In the genomic region with DNA sequence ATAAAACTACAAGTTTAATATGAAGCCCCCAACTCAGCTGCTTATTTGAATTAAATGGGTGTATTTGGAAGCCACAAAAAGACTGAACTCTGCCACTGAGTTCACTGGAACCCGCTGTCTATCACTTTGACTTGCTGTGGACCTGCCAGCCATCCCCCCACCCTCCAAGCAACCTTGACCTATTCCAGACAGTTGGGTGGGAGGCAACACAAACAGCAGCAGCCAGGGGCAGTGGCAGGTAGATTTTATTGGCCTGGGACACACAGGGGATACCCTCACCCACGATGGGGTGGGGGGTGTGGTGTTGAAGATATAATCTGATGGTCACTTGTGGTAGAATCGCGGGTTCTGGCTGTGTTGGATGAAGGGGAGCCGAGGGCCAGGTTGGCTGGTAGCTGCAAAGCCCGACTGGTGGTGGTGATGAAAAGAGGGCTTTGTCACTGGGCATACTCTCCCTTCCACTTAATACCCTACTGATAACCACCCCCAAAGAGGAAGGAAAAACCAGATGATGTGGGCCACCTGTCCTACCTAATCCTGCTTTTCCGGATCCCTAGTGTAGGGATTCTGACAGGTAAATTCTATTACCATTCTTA, we compare ENCODE assay signal across 12 cellular contexts. TPM values are rescaled to one million over a fixed set of nuclear protein-coding genes. Genes with fewer than 3 reads are reported as not detected.
DNase-seq lines count a peak whose midpoint lies in the region; ATAC-seq and TF ChIP-seq lines count a peak whose summit lies in the region.
"Had no signal": no experiment of that assay in that cellular context is flagged by ENCODE, and none has a peak within 500 bp of the region (broad histone marks: within the 10 kb centered on the region; RNA-seq: fewer than 3 reads in every experiment).

No MANE protein-coding gene starts in this region.

- DNase-seq in CD4-positive, CD25-positive, alpha-beta regulatory T cell: no peak
- DNase-seq in activated CD4-positive, alpha-beta memory T cell treated with anti-CD3 and anti-CD28 coated beads, Interleukin-2, amount 10 ng/mL, durations not matched to agents 7 days and 5 days: no peak
- DNase-seq in memory B cell (ENCODE audit: low spot score in 2 of 2) (no peak), mesothelial cell of epicardium (ENCODE audit: low spot score in 2 of 2, unreplicated experiment in 2 of 2) (no peak), hippocampal formation (lab: John Stamatoyannopoulos, UW) (no peak), spleen (no peak)
- DNase-seq in activated effector memory CD4-positive, alpha-beta T cell treated with anti-CD3 and anti-CD28 coated beads, Interleukin-2, amount 50 U/mL, for 16 hours: no peak
- DNase-seq: DMS79, heart left ventricle, NCI-H526 had no signal

- TF ChIP-seq POLR2A in GM18505 (IDR thresholded peaks at IDR 0.05; ENCODE audit: borderline replicate concordance, extremely low read depth, insufficient read depth, insufficient read length) (peak; percentile 38), spleen (IDR thresholded peaks at IDR 0.05) (no peak)

- H3K36me3 ChIP-seq in CD4-positive, CD25-positive, alpha-beta regulatory T cell (ENCODE audit: control insufficient read depth, insufficient read depth, low read length): peaks cover 50% of the 10 kb centered on the region
- H3K36me3 ChIP-seq in spleen: peaks cover 0 to 69% (median 54%) of the 10 kb centered on the region in 6 donors

- H3K27ac ChIP-seq in CD4-positive, CD25-positive, alpha-beta regulatory T cell (ENCODE audit: insufficient read depth, low read length, poor library complexity, severe bottlenecking): peak overlapping the region; percentile 88
- H3K27ac ChIP-seq in spleen: peak overlapping the region in 2 of 8 donors; percentile 93 to 99
- H3K27ac ChIP-seq: prostate gland had no signal

- H3K9me3 ChIP-seq in CD4-positive, CD25-positive, alpha-beta regulatory T cell (ENCODE audit: control insufficient read depth in 2 of 2, low read length in 2 of 2): no peaks in the 10 kb centered on the region
- H3K9me3 ChIP-seq in spleen: no peaks in the 10 kb centered on the region
- H3K9me3 ChIP-seq: heart left ventricle, prostate gland had no signal

- H3K9me3 Mint-ChIP-seq in CD4-positive, CD25-positive, alpha-beta regulatory T cell: peaks cover 0 to 2% (median 0%) of the 10 kb centered on the region in 7 donors
- no peaks in the 10 kb centered on the region for H3K9me3 Mint-ChIP-seq in activated CD4-positive, alpha-beta memory T cell treated with anti-CD3 and anti-CD28 coated beads, Interleukin-2, amount 10 ng/mL, durations not matched to agents 7 days and 5 days
- H3K9me3 Mint-ChIP-seq in memory B cell (no peaks in the 10 kb centered on the region), mesothelial cell of epicardium (no peaks in the 10 kb centered on the region)

- peak overlapping the region; percentile 6 to 99 (median 86) for H3K4me3 Mint-ChIP-seq in CD4-positive, CD25-positive, alpha-beta regulatory T cell
- no peak overlapping the region for H3K4me3 Mint-ChIP-seq in activated CD4-positive, alpha-beta memory T cell treated with anti-CD3 and anti-CD28 coated beads, Interleukin-2, amount 10 ng/mL, durations not matched to agents 7 days and 5 days
- H3K4me3 Mint-ChIP-seq in memory B cell (no peak overlapping the region), mesothelial cell of epicardium (no peak overlapping the region)

- peaks cover 67% of the 10 kb centered on the region for H3K4me1 ChIP-seq in CD4-positive, CD25-positive, alpha-beta regulatory T cell (ENCODE audit: control insufficient read depth, insufficient read depth, low read length, poor library complexity, severe bottlenecking)
- H3K4me1 ChIP-seq in spleen: peaks cover 40 to 87% (median 70%) of the 10 kb centered on the region in 6 donors

- CTCF ChIA-PET in activated CD4-positive, alpha-beta memory T cell treated with anti-CD3 and anti-CD28 coated beads, Interleukin-2, amount 10 ng/mL, durations not matched to agents 7 days and 5 days (lab: Charles Lee): interaction anchor here (0.7 to 6.0 kb wide), 5 partner anchors 9 to 24 kb away, joined by 3 to 39 read pairs (median 3); partner anchors contain the start of genes ACAP1 and NEURL4

- H3K27me3 Mint-ChIP-seq in CD4-positive, CD25-positive, alpha-beta regulatory T cell: no peaks in the 10 kb centered on the region
- no peaks in the 10 kb centered on the region for H3K27me3 Mint-ChIP-seq in activated CD4-positive, alpha-beta memory T cell treated with anti-CD3 and anti-CD28 coated beads, Interleukin-2, amount 10 ng/mL, durations not matched to agents 7 days and 5 days
- H3K27me3 Mint-ChIP-seq in memory B cell (no peaks in the 10 kb centered on the region), mesothelial cell of epicardium (ENCODE audit: low read depth) (no peaks in the 10 kb centered on the region)

- intact Hi-C loops in spleen (cut with DNase I; ENCODE audit: low total_unique reads): no loop called here

- H3K4me3 ChIP-seq in CD4-positive, CD25-positive, alpha-beta regulatory T cell (ENCODE audit: low read depth, low read length): no peak overlapping the region
- no peak overlapping the region for H3K4me3 ChIP-seq in spleen
- H3K4me3 ChIP-seq: prostate gland had no signal

- no peaks in the 10 kb centered on the region for H3K27me3 ChIP-seq in CD4-positive, CD25-positive, alpha-beta regulatory T cell (ENCODE audit: control insufficient read depth, insufficient read depth, low read length)
- H3K27me3 ChIP-seq in spleen (replicated peaks in 1 of 7): no peaks in the 10 kb centered on the region
- H3K27me3 ChIP-seq: heart left ventricle had no signal

- H3K36me3 Mint-ChIP-seq in CD4-positive, CD25-positive, alpha-beta regulatory T cell: peaks cover 39% of the 10 kb centered on the region
- H3K36me3 Mint-ChIP-seq in activated CD4-positive, alpha-beta memory T cell treated with anti-CD3 and anti-CD28 coated beads, Interleukin-2, amount 10 ng/mL, durations not matched to agents 7 days and 5 days (ENCODE audit: low read depth): peaks cover 64% of the 10 kb centered on the region
- peaks cover 38% of the 10 kb centered on the region for H3K36me3 Mint-ChIP-seq in memory B cell
- peaks cover 31% of the 10 kb centered on the region for H3K36me3 Mint-ChIP-seq in mesothelial cell of epicardium

- H3K27ac Mint-ChIP-seq in CD4-positive, CD25-positive, alpha-beta regulatory T cell: peak overlapping the region; percentile 76 to 93 (median 82)
- H3K27ac Mint-ChIP-seq in activated CD4-positive, alpha-beta memory T cell treated with anti-CD3 and anti-CD28 coated beads, Interleukin-2, amount 10 ng/mL, durations not matched to agents 7 days and 5 days: peak overlapping the region; percentile 79
- H3K27ac Mint-ChIP-seq in memory B cell (peak overlapping the region; percentile 98), mesothelial cell of epicardium (no peak overlapping the region)

- ATAC-seq in CD4-positive, CD25-positive, alpha-beta regulatory T cell (ENCODE audit: low read depth in 2 of 2): no peak
- ATAC-seq in GM18505 (IDR thresholded peaks at IDR 0.05; ENCODE audit: unreplicated experiment): no peak
- ATAC-seq in memory B cell (ENCODE audit: low read depth): no peak
- ATAC-seq: heart left ventricle had no signal

- 61 to 89% (median 80%) methylated on average over 7 of the region's 7 CpGs for WGBS in spleen, 5 donors

- POLR2A ChIA-PET in activated CD4-positive, alpha-beta memory T cell treated with anti-CD3 and anti-CD28 coated beads, Interleukin-2, amount 10 ng/mL, durations not matched to agents 7 days and 5 days (lab: Charles Lee): interaction anchor here (1.2 to 11.2 kb wide), 8 partner anchors 17 to 374 kb away, joined by 4 to 109 read pairs (median 18); partner anchors contain the start of genes ACAP1, GABARAP, KCTD11 and NEURL4

- peaks cover 6 to 71% (median 33%) of the 10 kb centered on the region in 4 donors for H3K4me1 Mint-ChIP-seq in CD4-positive, CD25-positive, alpha-beta regulatory T cell
- peaks cover 70% of the 10 kb centered on the region for H3K4me1 Mint-ChIP-seq in activated CD4-positive, alpha-beta memory T cell treated with anti-CD3 and anti-CD28 coated beads, Interleukin-2, amount 10 ng/mL, durations not matched to agents 7 days and 5 days
- H3K4me1 Mint-ChIP-seq in memory B cell: peaks cover 47% of the 10 kb centered on the region
- peaks cover 32% of the 10 kb centered on the region for H3K4me1 Mint-ChIP-seq in mesothelial cell of epicardium

- no peak for TF ChIP-seq CTCF in mesothelial cell of epicardium (IDR thresholded peaks at IDR 0.05; ENCODE audit: unreplicated experiment)
- TF ChIP-seq CTCF in spleen (IDR thresholded peaks at IDR 0.05 in 8 of 11, conservative IDR thresholded peaks at IDR 0.05 in 3 of 11): no peak

RNA-seq across cellular contexts. Expression of gene GPS2, which starts 2.6 kb away (rescaled TPM):
- total RNA-seq in CD4-positive, CD25-positive, alpha-beta regulatory T cell: 129 TPM
- 100 to 1,000 TPM in 2 of 4 donors, 10 to 100 TPM in 2; 79.3 to 107 (median 96.5) TPM for polyA plus RNA-seq in CD4-positive, CD25-positive, alpha-beta regulatory T cell
- 10 to 100 TPM; 69.8 to 74.7 TPM for total RNA-seq in activated CD4-positive, alpha-beta memory T cell treated with anti-CD3 and anti-CD28 coated beads, Interleukin-2, amount 10 ng/mL, durations not matched to agents 7 days and 5 days
- total RNA-seq in mesothelial cell of epicardium (42.1 to 52.4 TPM (median 46.2 TPM) in 3 replicates), spleen (100 to 1,000 TPM in 2 of 7 donors, 10 to 100 TPM in 5; 54.1 to 123 (median 65.4) TPM)
- polyA plus RNA-seq in spleen: 10 to 100 TPM; 56.6 to 73.2 (median 70.9) TPM

RNA-seq across cellular contexts. Expression of gene EIF5A, which starts 5.1 kb away (rescaled TPM):
- total RNA-seq in CD4-positive, CD25-positive, alpha-beta regulatory T cell: 485 TPM
- polyA plus RNA-seq in CD4-positive, CD25-positive, alpha-beta regulatory T cell: 100 to 1,000 TPM; 210 to 631 (median 398) TPM
- total RNA-seq in activated CD4-positive, alpha-beta memory T cell treated with anti-CD3 and anti-CD28 coated beads, Interleukin-2, amount 10 ng/mL, durations not matched to agents 7 days and 5 days: 100 to 1,000 TPM; 419 to 420 TPM
- total RNA-seq in mesothelial cell of epicardium (265 to 278 TPM (median 273 TPM) in 3 replicates), spleen (100 to 1,000 TPM; 117 to 326 (median 244) TPM)
- 100 to 1,000 TPM; 310 to 426 (median 376) TPM for polyA plus RNA-seq in spleen

RNA-seq across cellular contexts. Expression of gene NEURL4, which starts 16.6 kb away (rescaled TPM):
- 39.5 TPM for total RNA-seq in CD4-positive, CD25-positive, alpha-beta regulatory T cell
- 1 to 10 TPM in 2 of 4 donors, under 1 TPM in 2; 0.27 to 1.2 (median 0.83) TPM for polyA plus RNA-seq in CD4-positive, CD25-positive, alpha-beta regulatory T cell
- total RNA-seq in activated CD4-positive, alpha-beta memory T cell treated with anti-CD3 and anti-CD28 coated beads, Interleukin-2, amount 10 ng/mL, durations not matched to agents 7 days and 5 days: 10 to 100 TPM; 28.4 to 31.2 TPM
- total RNA-seq in mesothelial cell of epicardium (52.8 to 56.7 TPM (median 55.1 TPM) in 3 replicates), spleen (10 to 100 TPM; 16.5 to 53.9 (median 44.3) TPM)
- 10 to 100 TPM; 17.6 to 48.6 (median 36.3) TPM for polyA plus RNA-seq in spleen

RNA-seq across cellular contexts. Expression of gene YBX2, which starts 18.1 kb away (rescaled TPM):
- not detected for total RNA-seq in CD4-positive, CD25-positive, alpha-beta regulatory T cell
- polyA plus RNA-seq in CD4-positive, CD25-positive, alpha-beta regulatory T cell: not detected
- 1 to 10 TPM; 1.5 to 1.6 TPM for total RNA-seq in activated CD4-positive, alpha-beta memory T cell treated with anti-CD3 and anti-CD28 coated beads, Interleukin-2, amount 10 ng/mL, durations not matched to agents 7 days and 5 days
- 1.9 to 3.3 TPM (median 2.2 TPM) in 3 replicates for total RNA-seq in mesothelial cell of epicardium
- under 1 TPM in 3 of 7 donors, not detected in 4; 0.11 to 0.40 (median 0.19) TPM for total RNA-seq in spleen
- under 1 TPM; 0.09 to 0.22 (median 0.12) TPM for polyA plus RNA-seq in spleen

RNA-seq across cellular contexts. Expression of gene ACAP1, which starts 23.8 kb away (rescaled TPM):
- 723 TPM for total RNA-seq in CD4-positive, CD25-positive, alpha-beta regulatory T cell
- 100 to 1,000 TPM; 194 to 259 (median 213) TPM for polyA plus RNA-seq in CD4-positive, CD25-positive, alpha-beta regulatory T cell
- 100 to 1,000 TPM; 682 to 709 TPM for total RNA-seq in activated CD4-positive, alpha-beta memory T cell treated with anti-CD3 and anti-CD28 coated beads, Interleukin-2, amount 10 ng/mL, durations not matched to agents 7 days and 5 days
- 8.9 to 10.9 TPM (median 9.1 TPM) in 3 replicates for total RNA-seq in mesothelial cell of epicardium
- 100 to 1,000 TPM; 118 to 312 (median 208) TPM for total RNA-seq in spleen
- polyA plus RNA-seq in spleen: 100 to 1,000 TPM; 126 to 266 (median 245) TPM

Comparison
In these comparisons a context has a peak if more than half of its experiments do, and no peak if none do; other contexts are left out.
1. H3K4me3 Mint-ChIP-seq: peak in CD4-positive, CD25-positive, alpha-beta regulatory T cell (4 of 4); none in activated CD4-positive, alpha-beta memory T cell treated with anti-CD3 and anti-CD28 coated beads, Interleukin-2, amount 10 ng/mL, durations not matched to agents 7 days and 5 days (single experiment), memory B cell (single experiment) and mesothelial cell of epicardium (single experiment).